ENCODE assay signal across 31 cellular contexts in genomic region chr16:57762365-57763289, GRCh38. TPM values are rescaled to one million over a fixed set of nuclear protein-coding genes. Genes with fewer than 3 reads are reported as not detected.
DNase-seq lines count a peak whose midpoint lies in the region; ATAC-seq, FAIRE-seq and TF ChIP-seq lines count a peak whose summit lies in the region.
"Had no signal": no experiment of that assay in that cellular context is flagged by ENCODE, and none has a peak within 500 bp of the region (broad histone marks: within the 10 kb centered on the region; RNA-seq: fewer than 3 reads in every experiment).

No MANE protein-coding gene starts in this region.

- peak overlapping the region; percentile 47 for H3K27ac Mint-ChIP-seq in activated naive CD4-positive, alpha-beta T cell treated with anti-CD3 and anti-CD28 coated beads, Interleukin-2, amount 10 ng/mL, durations not matched to agents 7 days and 5 days
- H3K27ac Mint-ChIP-seq in activated naive CD4-positive, alpha-beta T cell treated with anti-CD3 and anti-CD28 coated beads for 36 hours: no peak overlapping the region
- H3K27ac Mint-ChIP-seq in T-helper 17 cell: peak overlapping the region; percentile 73
- peak overlapping the region; percentile 87 for H3K27ac Mint-ChIP-seq in progenitor cell of endocrine pancreas
- H3K27ac Mint-ChIP-seq: activated CD4-positive, alpha-beta T cell treated with anti-CD3 and anti-CD28 coated beads for 36 hours; memory B cell had no signal

- H3K4me3 ChIP-seq in keratinocyte (ENCODE audit: control insufficient read depth in 2 of 3, extremely low read depth in 1 of 3, insufficient read depth in 2 of 3, low read depth in 1 of 3, low read length in 3 of 3): no peak overlapping the region
- H3K4me3 ChIP-seq in thyroid gland (replicated peaks in 1 of 3): no peak overlapping the region
- H3K4me3 ChIP-seq: heart left ventricle, smooth muscle cell, stomach, tibial nerve had no signal

- TF ChIP-seq POLR2A in thyroid gland (IDR thresholded peaks at IDR 0.05): no peak

- WGBS in thyroid gland, 2 donors: 76 to 80% methylated on average over 13 to 18 of the region's 18 CpGs

- H3K4me1 ChIP-seq in keratinocyte (ENCODE audit: control insufficient read depth, extremely low read depth, insufficient read depth, low read length): peaks cover 21% of the 10 kb centered on the region
- H3K4me1 ChIP-seq in thyroid gland: peaks cover 0 to 1% of the 10 kb centered on the region in 2 donors

- CTCF ChIA-PET in activated naive CD4-positive, alpha-beta T cell treated with anti-CD3 and anti-CD28 coated beads, Interleukin-2, amount 10 ng/mL, durations not matched to agents 7 days and 5 days (lab: Charles Lee): no interaction called here
- CTCF ChIA-PET in activated naive CD4-positive, alpha-beta T cell treated with anti-CD3 and anti-CD28 coated beads for 36 hours (lab: Charles Lee): no interaction called here

- H3K9me1 ChIP-seq in keratinocyte (ENCODE audit: control insufficient read depth, extremely low read depth, insufficient read depth, low read length): no peaks in the 10 kb centered on the region

- TF ChIP-seq CTCF in keratinocyte (optimal IDR thresholded peaks at IDR 0.05 in 1 of 3, IDR thresholded peaks at IDR 0.05 in 1 of 3, conservative IDR thresholded peaks at IDR 0.05 in 1 of 3; ENCODE audit: extremely low read depth in 1 of 3, insufficient read depth in 2 of 3, low read length in 3 of 3): no peak
- TF ChIP-seq CTCF in progenitor cell of endocrine pancreas (IDR thresholded peaks at IDR 0.05; ENCODE audit: unreplicated experiment): no peak
- no peak for TF ChIP-seq CTCF in thyroid gland (IDR thresholded peaks at IDR 0.05)

- no peak for DNase-seq in activated naive CD4-positive, alpha-beta T cell treated with anti-CD3 and anti-CD28 coated beads, Interleukin-2, amount 10 ng/mL, durations not matched to agents 7 days and 5 days
- DNase-seq in activated naive CD4-positive, alpha-beta T cell treated with anti-CD3 and anti-CD28 coated beads for 36 hours: no peak
- DNase-seq in T-helper 17 cell (no peak), keratinocyte (ENCODE audit: low read depth, low spot score) (no peak), progenitor cell of endocrine pancreas (ENCODE audit: low spot score, unreplicated experiment) (no peak), islet precursor cell (no peak), G401 (ENCODE audit: low spot score) (no peak), thyroid gland (no peak)
- DNase-seq: activated CD4-positive, alpha-beta T cell treated with anti-CD3 and anti-CD28 coated beads for 36 hours; activated T-cell treated with anti-CD3 and anti-CD28 coated beads, Interleukin-2, amount 50 U/mL, for 4 hours; effector memory CD4-positive, alpha-beta T cell; foreskin keratinocyte; GDM1; KBM-7; left cardiac atrium; NCI-H1105 treated with DMSO at 0.1 percent for 48 hours; NCI-H2081; NCI-H748 treated with DMSO at 0.1 percent for 48 hours; stimulated activated CD4-positive, alpha-beta T cell treated with anti-CD3 and anti-CD28 coated beads, Interleukin-1b, Interleukin-23, amount 100 ng/mL, for 48 hours; stimulated activated CD8-positive, alpha-beta memory T cell treated with anti-CD3 and anti-CD28 coated beads, Interleukin-4, amount 100 ng/mL, for 48 hours; stomach had no signal

- H3K27me3 Mint-ChIP-seq in activated naive CD4-positive, alpha-beta T cell treated with anti-CD3 and anti-CD28 coated beads, Interleukin-2, amount 10 ng/mL, durations not matched to agents 7 days and 5 days: peaks cover 6% of the 10 kb centered on the region
- H3K27me3 Mint-ChIP-seq in activated naive CD4-positive, alpha-beta T cell treated with anti-CD3 and anti-CD28 coated beads for 36 hours (ENCODE audit: low read depth): no peaks in the 10 kb centered on the region
- no peaks in the 10 kb centered on the region for H3K27me3 Mint-ChIP-seq in T-helper 17 cell
- H3K27me3 Mint-ChIP-seq in progenitor cell of endocrine pancreas: no peaks in the 10 kb centered on the region
- H3K27me3 Mint-ChIP-seq: activated CD4-positive, alpha-beta T cell treated with anti-CD3 and anti-CD28 coated beads for 36 hours had no signal

- no peaks in the 10 kb centered on the region for H3K79me2 ChIP-seq in keratinocyte (ENCODE audit: control insufficient read depth, insufficient read depth, low read length)

- H3K27me3 ChIP-seq in keratinocyte (ENCODE audit: control insufficient read depth, extremely low read depth, insufficient read depth, low read length) (no peaks in the 10 kb centered on the region), thyroid gland (no peaks in the 10 kb centered on the region)
- H3K27me3 ChIP-seq: foreskin keratinocyte, heart left ventricle, stomach, tibial nerve had no signal

- no peak overlapping the region for H3K4me3 Mint-ChIP-seq in activated naive CD4-positive, alpha-beta T cell treated with anti-CD3 and anti-CD28 coated beads, Interleukin-2, amount 10 ng/mL, durations not matched to agents 7 days and 5 days
- no peak overlapping the region for H3K4me3 Mint-ChIP-seq in activated naive CD4-positive, alpha-beta T cell treated with anti-CD3 and anti-CD28 coated beads for 36 hours
- H3K4me3 Mint-ChIP-seq in T-helper 17 cell (no peak overlapping the region), progenitor cell of endocrine pancreas (ENCODE audit: low read depth) (no peak overlapping the region)
- H3K4me3 Mint-ChIP-seq: activated CD4-positive, alpha-beta T cell treated with anti-CD3 and anti-CD28 coated beads for 36 hours; activated T-cell treated with anti-CD3 and anti-CD28 coated beads, Interleukin-2, amount 50 U/mL, for 4 hours; memory B cell had no signal

- H3K36me3 ChIP-seq in keratinocyte (ENCODE audit: control insufficient read depth in 2 of 2, extremely low read depth in 1 of 2, insufficient read depth in 2 of 2, low read length in 2 of 2) (peaks cover 20 to 51% of the 10 kb centered on the region in 2 experiments), thyroid gland (peaks cover 61 to 65% of the 10 kb centered on the region in 2 donors)

- intact Hi-C loops in activated naive CD4-positive, alpha-beta T cell treated with anti-CD3 and anti-CD28 coated beads for 36 hours (cut with micrococcal nuclease): no loop called here
- intact Hi-C loops in thyroid gland (cut with DNase I): no loop called here

- no peak overlapping the region for H3K9ac ChIP-seq in keratinocyte (ENCODE audit: control insufficient read depth, extremely low read depth, insufficient read depth, low read length)

- dilution Hi-C loops in keratinocyte (cut with MboI; ENCODE audit: extremely low pct_ligation_motif_present, low sequenced_read_pairs): no loop called here

- no peaks in the 10 kb centered on the region for H3K9me3 Mint-ChIP-seq in activated naive CD4-positive, alpha-beta T cell treated with anti-CD3 and anti-CD28 coated beads, Interleukin-2, amount 10 ng/mL, durations not matched to agents 7 days and 5 days
- no peaks in the 10 kb centered on the region for H3K9me3 Mint-ChIP-seq in activated naive CD4-positive, alpha-beta T cell treated with anti-CD3 and anti-CD28 coated beads for 36 hours
- H3K9me3 Mint-ChIP-seq in progenitor cell of endocrine pancreas (ENCODE audit: low read depth): no peaks in the 10 kb centered on the region
- H3K9me3 Mint-ChIP-seq: activated T-cell treated with anti-CD3 and anti-CD28 coated beads, Interleukin-2, amount 50 U/mL, for 4 hours; memory B cell had no signal

- H3K27ac ChIP-seq in keratinocyte (ENCODE audit: control insufficient read depth, insufficient read depth, low read length): peak overlapping the region; percentile 48
- no peak overlapping the region for H3K27ac ChIP-seq in thyroid gland
- H3K27ac ChIP-seq: stomach had no signal

- H2AFZ ChIP-seq in keratinocyte (ENCODE audit: control insufficient read depth, low read length): no peak overlapping the region

- no peak for FAIRE-seq in keratinocyte (lab: Jason Lieb, UNC)
- FAIRE-seq: A204.1, colon, GM19239, H54 had no signal

- no peaks in the 10 kb centered on the region for H3K9me3 ChIP-seq in T-helper 17 cell (ENCODE audit: control insufficient read depth, low read length, poor library complexity, severe bottlenecking)
- no peaks in the 10 kb centered on the region for H3K9me3 ChIP-seq in keratinocyte (ENCODE audit: control insufficient read depth, low read depth, low read length)
- H3K9me3 ChIP-seq in thyroid gland: no peaks in the 10 kb centered on the region
- H3K9me3 ChIP-seq: heart left ventricle, stomach, tibial nerve had no signal

- H3K4me1 Mint-ChIP-seq in activated naive CD4-positive, alpha-beta T cell treated with anti-CD3 and anti-CD28 coated beads, Interleukin-2, amount 10 ng/mL, durations not matched to agents 7 days and 5 days: no peaks in the 10 kb centered on the region
- no peaks in the 10 kb centered on the region for H3K4me1 Mint-ChIP-seq in activated naive CD4-positive, alpha-beta T cell treated with anti-CD3 and anti-CD28 coated beads for 36 hours (ENCODE audit: low read depth)
- peaks cover 2% of the 10 kb centered on the region for H3K4me1 Mint-ChIP-seq in T-helper 17 cell
- H3K4me1 Mint-ChIP-seq in progenitor cell of endocrine pancreas (ENCODE audit: low read depth): no peaks in the 10 kb centered on the region
- H3K4me1 Mint-ChIP-seq: memory B cell had no signal

- no peak for ATAC-seq in T-helper 17 cell
- ATAC-seq: activated CD4-positive, alpha-beta T cell treated with anti-CD3 and anti-CD28 coated beads for 36 hours; activated T-cell treated with anti-CD3 and anti-CD28 coated beads, Interleukin-2, amount 50 U/mL, for 4 hours; foreskin keratinocyte; heart left ventricle; left cardiac atrium; SK-N-SH treated with all-trans-retinoic acid at 6 μM for 48 hours had no signal

- in situ Hi-C loops in G401 (cut with HindIII; ENCODE audit: low sequenced_read_pairs): no loop called here

- H3K36me3 Mint-ChIP-seq in activated naive CD4-positive, alpha-beta T cell treated with anti-CD3 and anti-CD28 coated beads, Interleukin-2, amount 10 ng/mL, durations not matched to agents 7 days and 5 days: no peaks in the 10 kb centered on the region
- no peaks in the 10 kb centered on the region for H3K36me3 Mint-ChIP-seq in activated naive CD4-positive, alpha-beta T cell treated with anti-CD3 and anti-CD28 coated beads for 36 hours (ENCODE audit: low read depth)
- no peaks in the 10 kb centered on the region for H3K36me3 Mint-ChIP-seq in T-helper 17 cell (ENCODE audit: low read depth)
- peaks cover 8% of the 10 kb centered on the region for H3K36me3 Mint-ChIP-seq in progenitor cell of endocrine pancreas (ENCODE audit: insufficient read depth)
- H3K36me3 Mint-ChIP-seq: memory B cell had no signal

- H3K4me2 ChIP-seq in keratinocyte (ENCODE audit: control insufficient read depth, extremely low read depth, insufficient read depth, low read depth, low read length): no peak overlapping the region
- H3K4me2 ChIP-seq: smooth muscle cell had no signal

- H4K20me1 ChIP-seq in keratinocyte (ENCODE audit: control insufficient read depth, extremely low read depth, insufficient read depth, low read length): no peaks in the 10 kb centered on the region

RNA-seq across cellular contexts. Expression of gene KATNB1, which starts 27.1 kb away (rescaled TPM):
- 10 to 100 TPM; 25.5 to 30.0 TPM for total RNA-seq in activated naive CD4-positive, alpha-beta T cell treated with anti-CD3 and anti-CD28 coated beads for 36 hours
- total RNA-seq in T-helper 17 cell (10 to 100 TPM; 24.3 to 27.3 TPM), progenitor cell of endocrine pancreas (32.0 and 34.8 TPM in 2 replicates), thyroid gland (10 to 100 TPM; 11.4 to 27.6 (median 26.1) TPM)
- polyA plus RNA-seq in keratinocyte: 18.9 to 21.8 TPM (median 20.6 TPM) in 3 replicates
- polyA plus RNA-seq in keratinocyte (2011; ENCODE audit: low read depth): 28.6 TPM
- 12.2 and 26.1 TPM in 2 replicates for polyA plus RNA-seq in keratinocyte (2011; cell fraction: cytosol; rRNA removed)
- 28.5 and 40.1 TPM in 2 replicates for polyA plus RNA-seq in keratinocyte (2011; cell fraction: nucleus; rRNA removed)
- 17.8 and 21.1 TPM in 2 replicates for polyA plus RNA-seq in keratinocyte (2012; ENCODE audit: low replicate concordance)
- polyA minus RNA-seq in keratinocyte: 17.5 to 38.7 TPM (median 26.3 TPM) in 3 replicates
- polyA minus RNA-seq in keratinocyte (2011; cell fraction: cytosol; rRNA and poly(A)+ RNA removed): 29.4 TPM
- polyA minus RNA-seq in keratinocyte (2011; cell fraction: nucleus; rRNA and poly(A)+ RNA removed): 16.4 and 22.3 TPM in 2 replicates
- 46.6 and 55.6 TPM in 2 replicates for total RNA-seq in G401 (2014; rRNA removed; shearing (Covaris generic))

RNA-seq across cellular contexts. Expression of gene KIFC3, which starts 39.7 kb away (rescaled TPM):
- under 1 TPM in 1 of 2 experiments, not detected in 1; 0.12 TPM for total RNA-seq in activated naive CD4-positive, alpha-beta T cell treated with anti-CD3 and anti-CD28 coated beads for 36 hours
- 10 to 100 TPM in 1 of 2 donors, under 1 TPM in 1; 0.70 to 15.2 TPM for total RNA-seq in T-helper 17 cell
- 22.7 to 32.8 TPM (median 27.9 TPM) in 3 replicates for polyA plus RNA-seq in keratinocyte
- 33.9 TPM for polyA plus RNA-seq in keratinocyte (2011; ENCODE audit: low read depth)
- 12.9 and 27.8 TPM in 2 replicates for polyA plus RNA-seq in keratinocyte (2011; cell fraction: cytosol; rRNA removed)
- polyA plus RNA-seq in keratinocyte (2011; cell fraction: nucleus; rRNA removed): 49.8 and 69.5 TPM in 2 replicates
- polyA plus RNA-seq in keratinocyte (2012; ENCODE audit: low replicate concordance): 37.9 and 40.1 TPM in 2 replicates
- polyA minus RNA-seq in keratinocyte: 31.2 to 72.9 TPM (median 41.7 TPM) in 3 replicates
- polyA minus RNA-seq in keratinocyte (2011; cell fraction: cytosol; rRNA and poly(A)+ RNA removed): 48.5 TPM
- polyA minus RNA-seq in keratinocyte (2011; cell fraction: nucleus; rRNA and poly(A)+ RNA removed): 48.5 and 49.4 TPM in 2 replicates
- total RNA-seq in progenitor cell of endocrine pancreas: 27.6 and 34.5 TPM in 2 replicates
- 44.3 and 53.5 TPM in 2 replicates for total RNA-seq in G401 (2014; rRNA removed; shearing (Covaris generic))
- total RNA-seq in thyroid gland: 100 to 1,000 TPM in 3 of 4 donors, 10 to 100 TPM in 1; 88.8 to 153 (median 132) TPM
- total RNA-seq: T-helper 2 cell treated with Interferon-gamma antibody and Interleukin-4, amounts not matched to agents 100 ng/mL and 5 ng/mL, for 36 hours had no signal
